In the genomic region with DNA sequence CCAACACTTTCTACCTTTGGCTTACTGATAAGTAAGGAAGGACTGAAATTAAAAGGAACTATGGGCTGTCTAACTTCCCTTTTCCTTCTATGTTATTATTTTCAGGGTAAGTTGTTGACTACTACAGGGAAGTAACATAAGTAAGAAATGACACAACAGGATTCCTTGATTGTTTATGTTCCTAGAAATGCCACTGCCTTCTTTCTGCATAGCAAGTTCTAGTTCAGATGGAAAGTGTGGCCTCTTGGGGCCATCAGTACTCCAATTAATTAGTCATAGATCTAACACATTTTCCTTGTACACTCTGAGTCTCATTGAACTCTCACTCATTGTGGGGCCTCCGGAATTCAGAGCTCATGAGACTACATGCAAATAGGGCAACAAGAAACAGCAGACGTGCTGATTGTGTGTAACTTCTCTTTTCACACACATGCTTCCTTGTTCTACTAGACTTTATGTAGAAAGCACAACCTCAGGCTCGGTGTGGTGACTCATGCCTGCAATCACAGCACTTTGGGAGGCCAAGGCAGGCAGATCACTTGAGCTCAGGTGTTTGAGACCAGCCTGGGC, we compare ENCODE assay signal across 9 cellular contexts.
DNase-seq lines count a peak whose midpoint lies in the region; ATAC-seq, FAIRE-seq and TF ChIP-seq lines count a peak whose summit lies in the region.
"Had no signal": no experiment of that assay in that cellular context is flagged by ENCODE, and none has a peak within 500 bp of the region (broad histone marks: within the 10 kb centered on the region; RNA-seq: fewer than 3 reads in every experiment).

No MANE protein-coding gene starts in this region.

- H3K4me3 ChIP-seq in NB4 (ENCODE audit: low read depth, low read length) (no peak overlapping the region), epithelial cell of esophagus (ENCODE audit: low read length) (no peak overlapping the region)

- no peak for TF ChIP-seq POLR2A in NB4 (IDR thresholded peaks at IDR 0.05; ENCODE audit: extremely low read depth, insufficient read length)

- DNase-seq in HCEC 1CT = peak; percentile 32
- DNase-seq in NB4 (ENCODE audit: low read depth) = peak; percentile 89
- peak; percentile 77 for DNase-seq in epithelial cell of esophagus (ENCODE audit: low read depth)
- DNase-seq in urothelium cell line (ENCODE audit: low spot score) = no peak
- no peak for DNase-seq in DMS114 treated with DMSO at 0.1 percent for 48 hours (lab: John Stamatoyannopoulos, UW; ENCODE audit: unreplicated experiment)
- DNase-seq in activated naive CD4-positive, alpha-beta T cell (lab: John Stamatoyannopoulos, UW) = no peak
- no peak for DNase-seq in AG08395 (ENCODE audit: low spot score)

- peak; percentile 91 for ATAC-seq in GM18502 (IDR thresholded peaks at IDR 0.05; ENCODE audit: poor library complexity, unreplicated experiment)

- FAIRE-seq in urothelium cell line (lab: Jason Lieb, UNC) = peak; percentile 32
- FAIRE-seq: colon had no signal

- TF ChIP-seq CTCF in NB4 (IDR thresholded peaks at IDR 0.05; ENCODE audit: low read depth, low read length) = no peak
- no peak for TF ChIP-seq CTCF in epithelial cell of esophagus (IDR thresholded peaks at IDR 0.05; ENCODE audit: insufficient read depth, low read depth, low read length, missing control alignments)

Comparison
In these comparisons a context has a peak if more than half of its experiments do, and no peak if none do; other contexts are left out.
1. DNase-seq: peak in HCEC 1CT (single experiment), NB4 (single experiment) and epithelial cell of esophagus (single experiment); none in urothelium cell line (single experiment), DMS114 treated with DMSO at 0.1 percent for 48 hours (single experiment), activated naive CD4-positive, alpha-beta T cell (0 of 4) and AG08395 (single experiment).